Comparison of ENCODE assay signal across 8 cellular contexts in the genomic region with DNA sequence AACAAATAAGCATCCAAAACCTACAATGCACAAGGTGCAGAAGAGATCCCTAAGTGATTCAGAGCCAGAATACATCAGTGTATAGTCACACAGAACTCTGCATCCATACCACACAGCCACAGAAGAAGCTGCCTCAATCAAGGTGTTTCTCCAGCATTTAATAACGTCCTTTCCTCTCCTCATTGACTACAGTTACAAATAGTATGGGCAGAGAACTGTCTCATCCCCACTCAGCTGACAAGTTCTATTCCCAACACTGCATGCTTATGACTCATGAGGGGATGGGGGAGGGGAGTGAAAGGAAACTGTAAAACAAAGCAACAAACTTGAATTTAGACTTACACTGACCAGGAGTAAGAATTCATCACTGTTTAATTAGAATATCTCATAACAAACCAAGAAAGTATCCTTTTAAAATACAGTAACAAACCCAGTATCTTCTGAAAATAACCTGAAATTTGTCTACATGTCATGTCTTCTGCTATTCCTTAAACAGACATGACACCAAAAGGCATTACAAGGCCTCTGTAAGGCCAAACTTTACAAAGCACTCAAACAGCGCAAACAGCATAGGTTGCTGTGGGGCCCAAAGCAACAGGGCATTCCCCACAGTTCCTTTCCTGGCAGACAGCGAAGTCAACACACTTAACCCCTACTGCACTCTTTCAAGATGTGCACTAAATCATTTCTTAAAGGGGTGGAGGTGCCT. TPM values are rescaled to one million over a fixed set of nuclear protein-coding genes. Genes with fewer than 3 reads are reported as not detected.
DNase-seq lines count a peak whose midpoint lies in the region; ATAC-seq, FAIRE-seq and TF ChIP-seq lines count a peak whose summit lies in the region.

No MANE protein-coding gene starts in this region.

- no TSS peak for BruUV-seq in HepG2 (replicated peaks; lab: Mats Ljungman, UMichigan)

- H3K79me2 ChIP-seq in HepG2 (ENCODE audit: insufficient read depth, low read length): peaks cover 92% of the 10 kb centered on the region

- no peak overlapping the region for H2AFZ ChIP-seq in HepG2 (ENCODE audit: low read length)

- H3K9me3 ChIP-seq in HepG2 (ENCODE audit: low read length) (no peaks in the 10 kb centered on the region), stomach (no peaks in the 10 kb centered on the region)

- FAIRE-seq in HepG2 (lab: Jason Lieb, UNC): peak; percentile 18

- in situ Hi-C loops in HepG2 (cut with HindIII; ENCODE audit: extremely low pct_ligation_motif_present, low pct_unique_long_range_greater_than_20kb): no loop called here

- intact Hi-C loops in HepG2 (cut with micrococcal nuclease; ENCODE audit: unreplicated experiment): no loop called here
- intact Hi-C loops in stomach (cut with DNase I; ENCODE audit: low total_unique reads): no loop called here

- H3K27me3 ChIP-seq in HepG2 (ENCODE audit: control insufficient read depth in 1 of 2, insufficient read depth in 2 of 2, low read length in 2 of 2) (no peaks in the 10 kb centered on the region), stomach (no peaks in the 10 kb centered on the region)

- DNase-seq in GM04504 (ENCODE audit: low read depth) (peak; percentile 60), T follicular helper cell (ENCODE audit: low read depth) (peak; percentile 30), HepG2 (ENCODE audit: low spot score) (peak; percentile 36), stomach (no peak), GDM1 (lab: John Stamatoyannopoulos, UW) (no peak), AML-193 (lab: John Stamatoyannopoulos, UW) (no peak)

- ATAC-seq in HG02885 (IDR thresholded peaks at IDR 0.05; ENCODE audit: poor library complexity, unreplicated experiment) (peak; percentile 52), HepG2 (peak; percentile 71)

- no peak for TF ChIP-seq RAD21 in HepG2 (CRISPR knock-in tag; IDR thresholded peaks at IDR 0.05)

- H3K4me1 ChIP-seq in HepG2 (ENCODE audit: insufficient read depth, low read length): peaks cover 60% of the 10 kb centered on the region
- peaks cover 41 to 98% (median 69%) of the 10 kb centered on the region in 4 donors for H3K4me1 ChIP-seq in stomach

- POLR2A ChIA-PET in HepG2 (lab: Yijun Ruan, JAX): no interaction called here

- TF ChIP-seq EP300 in HepG2 (IDR thresholded peaks at IDR 0.05; ENCODE audit: low read depth in 2 of 2, low read length in 2 of 2) (no peak), HepG2 (CRISPR knock-in tag; IDR thresholded peaks at IDR 0.05; ENCODE audit: borderline replicate concordance) (no peak), stomach (IDR thresholded peaks at IDR 0.05) (no peak)

- no peak overlapping the region for H3K4me3 ChIP-seq in HepG2 (replicated peaks in 1 of 3; ENCODE audit: insufficient read depth in 1 of 3, low read depth in 2 of 3, low read length in 3 of 3)
- peak overlapping the region; percentile 24 to 32 (median 24) for H3K4me3 ChIP-seq in stomach

- no peak for TF ChIP-seq POLR2A in HepG2 (IDR thresholded peaks at IDR 0.05; ENCODE audit: insufficient read depth in 1 of 2, low read depth in 2 of 2, low read length in 2 of 2)
- no peak for TF ChIP-seq POLR2A in stomach (IDR thresholded peaks at IDR 0.05)

- CTCF ChIA-PET in HepG2 (lab: Yijun Ruan, JAX; ENCODE audit: low intra/inter-chr PET ratio, low total read pairs): no interaction called here

- H3K4me2 ChIP-seq in HepG2 (ENCODE audit: low read depth, low read length): no peak overlapping the region

- H3K27ac ChIP-seq in cingulate gyrus (ENCODE audit: low read depth, low read length): peak overlapping the region; percentile 70
- H3K27ac ChIP-seq in HepG2 (ENCODE audit: extremely low read length, insufficient read depth, low read length): peak overlapping the region; percentile 3
- H3K27ac ChIP-seq in stomach: peak overlapping the region; percentile 57 to 81 (median 67)

- H3K36me3 ChIP-seq in HepG2 (replicated peaks in 1 of 2; ENCODE audit: control insufficient read depth in 1 of 2, insufficient read depth in 2 of 2, low read length in 2 of 2): 0 out of 5 replicates have a peak, but pooled peaks cover 2 to 7% of the 10 kb centered on the region in 2 experiments
- H3K36me3 ChIP-seq in stomach: peaks cover 0 to 8% (median 0%) of the 10 kb centered on the region in 4 donors

- TF ChIP-seq CTCF in HepG2 (CRISPR knock-in tag; IDR thresholded peaks at IDR 0.05) (no peak), stomach (IDR thresholded peaks at IDR 0.05) (no peak)

- peaks cover 71% of the 10 kb centered on the region for H4K20me1 ChIP-seq in HepG2 (ENCODE audit: insufficient read depth, low read length)

- 50% methylated on average over 3 of the region's 3 CpGs for WGBS in HepG2 (ENCODE audit: low lambda C conversion rate)
- WGBS in stomach, 5 donors: 3 to 13% (median 7%) methylated on average over 3 of the region's 3 CpGs

- no peak overlapping the region for H3K9ac ChIP-seq in HepG2 (ENCODE audit: insufficient read depth, low read depth, low read length)

RNA-seq across cellular contexts. Expression of a gene that starts 29.3 kb away (rescaled TPM):
- total RNA-seq in HepG2 (2016; rRNA removed; fragmentation: Illumina TruSeq; extraction: Trizol): 80.1 and 93.4 TPM in 2 replicates
- 11.9 and 18.9 TPM in 2 replicates for total RNA-seq in HepG2 (2016; cell fraction: cytosol; rRNA removed; fragmentation: Illumina TruSeq; extraction: Trizol; ENCODE audit: low read depth)
- 79.6 and 87.8 TPM in 2 replicates for total RNA-seq in HepG2 (2016; cell fraction: insoluble cytoplasmic fraction; rRNA removed; fragmentation: Illumina TruSeq; extraction: Trizol)
- 21.9 and 25.0 TPM in 2 replicates for total RNA-seq in HepG2 (2016; cell fraction: membrane; rRNA removed; fragmentation: Illumina TruSeq; extraction: Trizol)
- 82.4 and 83.3 TPM in 2 replicates for total RNA-seq in HepG2 (2016; cell fraction: nucleus; rRNA removed; fragmentation: Illumina TruSeq; extraction: Trizol)
- polyA plus RNA-seq in HepG2 (2011; rRNA removed): 69.0 and 70.4 TPM in 2 replicates
- polyA plus RNA-seq in HepG2 (2011; cell fraction: cytosol; rRNA removed): 39.2 and 40.8 TPM in 2 replicates
- 119 and 122 TPM in 2 replicates for polyA plus RNA-seq in HepG2 (2011; cell fraction: nucleus; rRNA removed)
- 26.5 and 31.0 TPM in 2 replicates for polyA plus RNA-seq in HepG2 (2012)
- polyA plus RNA-seq in HepG2 (2016; cell fraction: cytosol; fragmentation: Illumina TruSeq; extraction: Trizol; ENCODE audit: low read depth): 1.3 and 1.7 TPM in 2 replicates
- polyA plus RNA-seq in HepG2 (2016; cell fraction: insoluble cytoplasmic fraction; fragmentation: Illumina TruSeq; extraction: Trizol; ENCODE audit: low read depth): 45.5 and 54.9 TPM in 2 replicates
- 4.2 and 6.0 TPM in 2 replicates for polyA plus RNA-seq in HepG2 (2016; cell fraction: membrane; fragmentation: Illumina TruSeq; extraction: Trizol; ENCODE audit: low read depth)
- polyA plus RNA-seq in HepG2 (2016; cell fraction: nucleus; fragmentation: Illumina TruSeq; extraction: Trizol; ENCODE audit: insufficient read depth, low read depth): 81.4 and 92.9 TPM in 2 replicates
- polyA minus RNA-seq in HepG2 (2011; rRNA and poly(A)+ RNA removed; ENCODE audit: low replicate concordance): 153 and 310 TPM in 2 replicates
- 51.3 and 63.1 TPM in 2 replicates for polyA minus RNA-seq in HepG2 (2011; cell fraction: cytosol; rRNA and poly(A)+ RNA removed)
- polyA minus RNA-seq in HepG2 (2011; cell fraction: nucleus; rRNA and poly(A)+ RNA removed): 123 and 152 TPM in 2 replicates
- total RNA-seq in stomach: 100 to 1,000 TPM in 2 of 5 donors, 10 to 100 TPM in 3; 39.7 to 206 (median 95.2) TPM
- 10 to 100 TPM; 12.7 to 18.5 (median 17.7) TPM for polyA plus RNA-seq in stomach

RNA-seq across cellular contexts. Expression of a gene that starts 41.8 kb away (rescaled TPM):
- total RNA-seq in HepG2 (2016; rRNA removed; fragmentation: Illumina TruSeq; extraction: Trizol) (91.5 and 129 TPM in 2 replicates), stomach (100 to 1,000 TPM in 2 of 5 donors, 10 to 100 TPM in 3; 39.5 to 126 (median 80.6) TPM)
- total RNA-seq in HepG2 (2016; cell fraction: cytosol; rRNA removed; fragmentation: Illumina TruSeq; extraction: Trizol; ENCODE audit: low read depth): 298 and 321 TPM in 2 replicates
- 81.6 and 129 TPM in 2 replicates for total RNA-seq in HepG2 (2016; cell fraction: insoluble cytoplasmic fraction; rRNA removed; fragmentation: Illumina TruSeq; extraction: Trizol)
- total RNA-seq in HepG2 (2016; cell fraction: membrane; rRNA removed; fragmentation: Illumina TruSeq; extraction: Trizol): 276 and 295 TPM in 2 replicates
- total RNA-seq in HepG2 (2016; cell fraction: nucleus; rRNA removed; fragmentation: Illumina TruSeq; extraction: Trizol): 68.5 and 73.1 TPM in 2 replicates
- polyA plus RNA-seq in HepG2 (2011; rRNA removed) (55.6 and 59.4 TPM in 2 replicates), stomach (10 to 100 TPM; 36.4 to 62.1 (median 55.2) TPM)
- 75.6 and 88.6 TPM in 2 replicates for polyA plus RNA-seq in HepG2 (2011; cell fraction: cytosol; rRNA removed)
- polyA plus RNA-seq in HepG2 (2011; cell fraction: nucleus; rRNA removed): 25.5 and 28.0 TPM in 2 replicates
- polyA plus RNA-seq in HepG2 (2012): 46.9 and 52.6 TPM in 2 replicates
- polyA plus RNA-seq in HepG2 (2016; cell fraction: cytosol; fragmentation: Illumina TruSeq; extraction: Trizol; ENCODE audit: low read depth): 363 and 406 TPM in 2 replicates
- polyA plus RNA-seq in HepG2 (2016; cell fraction: insoluble cytoplasmic fraction; fragmentation: Illumina TruSeq; extraction: Trizol; ENCODE audit: low read depth): 80.1 and 94.0 TPM in 2 replicates
- 256 and 270 TPM in 2 replicates for polyA plus RNA-seq in HepG2 (2016; cell fraction: membrane; fragmentation: Illumina TruSeq; extraction: Trizol; ENCODE audit: low read depth)
- 125 and 127 TPM in 2 replicates for polyA plus RNA-seq in HepG2 (2016; cell fraction: nucleus; fragmentation: Illumina TruSeq; extraction: Trizol; ENCODE audit: insufficient read depth, low read depth)
- 42.4 and 68.4 TPM in 2 replicates for polyA minus RNA-seq in HepG2 (2011; rRNA and poly(A)+ RNA removed; ENCODE audit: low replicate concordance)
- polyA minus RNA-seq in HepG2 (2011; cell fraction: cytosol; rRNA and poly(A)+ RNA removed): 19.5 and 22.2 TPM in 2 replicates
- polyA minus RNA-seq in HepG2 (2011; cell fraction: nucleus; rRNA and poly(A)+ RNA removed): 21.8 and 25.0 TPM in 2 replicates

RNA-seq across cellular contexts. Expression of a gene that starts 55.1 kb away (rescaled TPM):
- total RNA-seq in HepG2 (2016; rRNA removed; fragmentation: Illumina TruSeq; extraction: Trizol) (12.8 and 16.3 TPM in 2 replicates), stomach (10 to 100 TPM in 3 of 5 donors, 1 to 10 TPM in 2; 2.7 to 19.8 (median 16.2) TPM)
- total RNA-seq in HepG2 (2016; cell fraction: cytosol; rRNA removed; fragmentation: Illumina TruSeq; extraction: Trizol; ENCODE audit: low read depth): 1.7 and 3.2 TPM in 2 replicates
- 11.8 and 15.3 TPM in 2 replicates for total RNA-seq in HepG2 (2016; cell fraction: insoluble cytoplasmic fraction; rRNA removed; fragmentation: Illumina TruSeq; extraction: Trizol)
- 4.6 and 5.3 TPM in 2 replicates for total RNA-seq in HepG2 (2016; cell fraction: membrane; rRNA removed; fragmentation: Illumina TruSeq; extraction: Trizol)
- total RNA-seq in HepG2 (2016; cell fraction: nucleus; rRNA removed; fragmentation: Illumina TruSeq; extraction: Trizol): 6.6 and 6.7 TPM in 2 replicates
- polyA plus RNA-seq in HepG2 (2011; rRNA removed) (8.5 and 10.4 TPM in 2 replicates), stomach (10 to 100 TPM in 1 of 3 donors, 1 to 10 TPM in 2; 7.5 to 14.2 (median 8.0) TPM)
- polyA plus RNA-seq in HepG2 (2011; cell fraction: cytosol; rRNA removed): 10.7 and 10.9 TPM in 2 replicates
- polyA plus RNA-seq in HepG2 (2011; cell fraction: nucleus; rRNA removed): 4.4 and 5.2 TPM in 2 replicates
- polyA plus RNA-seq in HepG2 (2012): 6.3 and 8.1 TPM in 2 replicates
- 0.88 and 1.1 TPM in 2 replicates for polyA plus RNA-seq in HepG2 (2016; cell fraction: cytosol; fragmentation: Illumina TruSeq; extraction: Trizol; ENCODE audit: low read depth)
- 13.5 and 13.9 TPM in 2 replicates for polyA plus RNA-seq in HepG2 (2016; cell fraction: insoluble cytoplasmic fraction; fragmentation: Illumina TruSeq; extraction: Trizol; ENCODE audit: low read depth)
- 2.7 and 3.1 TPM in 2 replicates for polyA plus RNA-seq in HepG2 (2016; cell fraction: membrane; fragmentation: Illumina TruSeq; extraction: Trizol; ENCODE audit: low read depth)
- 7.0 and 7.3 TPM in 2 replicates for polyA plus RNA-seq in HepG2 (2016; cell fraction: nucleus; fragmentation: Illumina TruSeq; extraction: Trizol; ENCODE audit: insufficient read depth, low read depth)
- 23.9 and 78.0 TPM in 2 replicates for polyA minus RNA-seq in HepG2 (2011; rRNA and poly(A)+ RNA removed; ENCODE audit: low replicate concordance)
- polyA minus RNA-seq in HepG2 (2011; cell fraction: cytosol; rRNA and poly(A)+ RNA removed): 6.1 and 7.7 TPM in 2 replicates
- 6.1 and 6.6 TPM in 2 replicates for polyA minus RNA-seq in HepG2 (2011; cell fraction: nucleus; rRNA and poly(A)+ RNA removed)

RNA-seq across cellular contexts. Expression of a gene that starts 55.2 kb away (rescaled TPM):
- total RNA-seq in HepG2 (2016; rRNA removed; fragmentation: Illumina TruSeq; extraction: Trizol) (151 and 177 TPM in 2 replicates), stomach (100 to 1,000 TPM in 1 of 5 donors, 10 to 100 TPM in 4; 28.6 to 143 (median 71.2) TPM)
- 63.9 and 66.7 TPM in 2 replicates for total RNA-seq in HepG2 (2016; cell fraction: cytosol; rRNA removed; fragmentation: Illumina TruSeq; extraction: Trizol; ENCODE audit: low read depth)
- total RNA-seq in HepG2 (2016; cell fraction: insoluble cytoplasmic fraction; rRNA removed; fragmentation: Illumina TruSeq; extraction: Trizol): 156 and 192 TPM in 2 replicates
- total RNA-seq in HepG2 (2016; cell fraction: membrane; rRNA removed; fragmentation: Illumina TruSeq; extraction: Trizol): 73.2 and 73.9 TPM in 2 replicates
- 95.2 and 101 TPM in 2 replicates for total RNA-seq in HepG2 (2016; cell fraction: nucleus; rRNA removed; fragmentation: Illumina TruSeq; extraction: Trizol)
- polyA plus RNA-seq in HepG2 (2011; rRNA removed) (136 and 184 TPM in 2 replicates), stomach (100 to 1,000 TPM; 128 to 210 (median 209) TPM)
- polyA plus RNA-seq in HepG2 (2011; cell fraction: cytosol; rRNA removed): 250 and 309 TPM in 2 replicates
- polyA plus RNA-seq in HepG2 (2011; cell fraction: nucleus; rRNA removed): 121 and 147 TPM in 2 replicates
- polyA plus RNA-seq in HepG2 (2012): 68.1 and 104 TPM in 2 replicates
- polyA plus RNA-seq in HepG2 (2016; cell fraction: cytosol; fragmentation: Illumina TruSeq; extraction: Trizol; ENCODE audit: low read depth): 59.5 and 64.2 TPM in 2 replicates
- 207 and 214 TPM in 2 replicates for polyA plus RNA-seq in HepG2 (2016; cell fraction: insoluble cytoplasmic fraction; fragmentation: Illumina TruSeq; extraction: Trizol; ENCODE audit: low read depth)
- polyA plus RNA-seq in HepG2 (2016; cell fraction: membrane; fragmentation: Illumina TruSeq; extraction: Trizol; ENCODE audit: low read depth): 60.1 and 66.7 TPM in 2 replicates
- 195 and 196 TPM in 2 replicates for polyA plus RNA-seq in HepG2 (2016; cell fraction: nucleus; fragmentation: Illumina TruSeq; extraction: Trizol; ENCODE audit: insufficient read depth, low read depth)
- polyA minus RNA-seq in HepG2 (2011; rRNA and poly(A)+ RNA removed; ENCODE audit: low replicate concordance): 139 and 344 TPM in 2 replicates
- 32.1 and 32.6 TPM in 2 replicates for polyA minus RNA-seq in HepG2 (2011; cell fraction: cytosol; rRNA and poly(A)+ RNA removed)
- polyA minus RNA-seq in HepG2 (2011; cell fraction: nucleus; rRNA and poly(A)+ RNA removed): 45.3 and 46.7 TPM in 2 replicates

Comparison
In these comparisons a context has a peak if more than half of its experiments do, and no peak if none do; other contexts are left out.
1. DNase-seq: peak in GM04504 (single experiment), T follicular helper cell (single experiment) and HepG2 (single experiment); none in stomach (single experiment), GDM1 (single experiment) and AML-193 (0 of 2).
2. H3K27ac ChIP-seq: peak in every context shown above with its lines; median percentile 70 in cingulate gyrus; 67 in stomach; 3 in HepG2.
3. H3K4me3 ChIP-seq: peak in stomach (4 of 4); none in HepG2 (0 of 3).